ENCODE assay signal across 30 cellular contexts in genomic region chr11:21264125-21264524, GRCh38.
"Had no signal": no experiment of that assay in that cellular context is flagged by ENCODE, and none has a peak within 500 bp of the region (broad histone marks: within the 10 kb centered on the region; RNA-seq: fewer than 3 reads in every experiment).

No MANE protein-coding gene starts in this region.

- H2AFZ ChIP-seq: parathyroid adenoma had no signal

- H3K9ac ChIP-seq: parathyroid adenoma had no signal

- H3K27me3 Mint-ChIP-seq: naive thymus-derived CD4-positive, alpha-beta T cell; progenitor cell of endocrine pancreas; stimulated activated naive B cell treated with anti-CD40 and anti-IgM and Interleukin-4, amounts not matched to agents 10 μg/mL and 1 μg/mL and 100 μg/mL, for 72 hours; stimulated activated naive CD8-positive, alpha-beta T cell treated with anti-CD3 and anti-CD28 coated beads, Interleukin-15, Interleukin-2, amounts not matched to agents 100 ng/mL and 50 ng/mL, for 24 hours; type B pancreatic cell had no signal

- H3K79me2 ChIP-seq: parathyroid adenoma had no signal

- ATAC-seq: naive thymus-derived CD4-positive, alpha-beta T cell; natural killer cell; psoas muscle; right cardiac atrium; right lobe of liver; stimulated activated effector memory CD8-positive, alpha-beta T cell treated with anti-CD3 and anti-CD28 coated beads, Interleukin-12 subunit alpha, Interleukin-12 subunit beta, amount 100 ng/mL, for 72 hours; stimulated activated naive B cell treated with anti-CD40 and anti-IgM and Interleukin-4, amounts not matched to agents 10 μg/mL and 1 μg/mL and 100 μg/mL, for 72 hours; upper lobe of right lung had no signal

- H3K27me3 ChIP-seq: neutrophil, ovary, right lobe of liver, sigmoid colon, stomach, thyroid gland, tibial nerve, upper lobe of right lung, uterus had no signal

- H3K9me3 ChIP-seq: neutrophil, ovary, psoas muscle, right lobe of liver, sigmoid colon, stomach, thoracic aorta, thyroid gland, tibial nerve, upper lobe of right lung, uterus had no signal

- DNase-seq: naive thymus-derived CD4-positive, alpha-beta T cell; natural killer cell; nephron progenitor cell; nucleus accumbens; ovary; posterior cingulate gyrus; psoas muscle; right cardiac atrium; right lobe of liver; sigmoid colon; small intestine; stimulated activated CD4-positive, alpha-beta T cell treated with anti-CD3 and anti-CD28 coated beads, Interleukin-15, amount 100 ng/mL, for 24 hours; stimulated activated CD4-positive, alpha-beta T cell treated with anti-CD3 and anti-CD28 coated beads, Interleukin-2, amount 100 ng/mL, for 24 hours; stimulated activated CD4-positive, alpha-beta T cell treated with anti-CD3 and anti-CD28 coated beads, Interleukin-2, amount 100 ng/mL, for 48 hours; stimulated activated CD4-positive, alpha-beta T cell treated with anti-CD3 and anti-CD28 coated beads, Interleukin-4, amount 100 ng/mL, for 24 hours; stimulated activated naive B cell treated with anti-CD40 and anti-IgM and Interleukin-4, amounts not matched to agents 10 μg/mL and 1 μg/mL and 100 μg/mL, for 72 hours; stimulated activated naive CD4-positive, alpha-beta T cell treated with Interleukin-2 at 50 U/mL for 16 hours; stomach; thyroid gland; upper lobe of right lung; uterus had no signal

- H3K4me1 ChIP-seq: parathyroid adenoma, psoas muscle, right lobe of liver, sigmoid colon, stomach, thyroid gland, tibial nerve, upper lobe of right lung, uterus had no signal

- H3K4me3 Mint-ChIP-seq: naive thymus-derived CD4-positive, alpha-beta T cell; natural killer cell; nephron progenitor cell; neural crest cell; stimulated activated effector memory CD8-positive, alpha-beta T cell treated with anti-CD3 and anti-CD28 coated beads, Interleukin-12 subunit alpha, Interleukin-12 subunit beta, amount 100 ng/mL, for 72 hours; stimulated activated naive B cell treated with anti-CD40 and anti-IgM and Interleukin-4, amounts not matched to agents 10 μg/mL and 1 μg/mL and 100 μg/mL, for 72 hours; stimulated activated naive CD8-positive, alpha-beta T cell treated with anti-CD3 and anti-CD28 coated beads, Interleukin-15, Interleukin-2, amounts not matched to agents 100 ng/mL and 50 ng/mL, for 24 hours; type B pancreatic cell had no signal

- H3K4me1 Mint-ChIP-seq: naive thymus-derived CD4-positive, alpha-beta T cell; natural killer cell; nephron progenitor cell; neural crest cell; stimulated activated effector memory CD8-positive, alpha-beta T cell treated with anti-CD3 and anti-CD28 coated beads, Interleukin-12 subunit alpha, Interleukin-12 subunit beta, amount 100 ng/mL, for 72 hours; stimulated activated naive B cell treated with anti-CD40 and anti-IgM and Interleukin-4, amounts not matched to agents 10 μg/mL and 1 μg/mL and 100 μg/mL, for 72 hours had no signal

- H3K36me3 ChIP-seq: neutrophil, ovary, right lobe of liver, sigmoid colon, stomach, thoracic aorta, thyroid gland, tibial nerve, upper lobe of right lung, uterus had no signal

- H3K27ac Mint-ChIP-seq: naive thymus-derived CD4-positive, alpha-beta T cell; natural killer cell; nephron progenitor cell; progenitor cell of endocrine pancreas; stimulated activated effector memory CD8-positive, alpha-beta T cell treated with anti-CD3 and anti-CD28 coated beads, Interleukin-12 subunit alpha, Interleukin-12 subunit beta, amount 100 ng/mL, for 72 hours; stimulated activated naive B cell treated with anti-CD40 and anti-IgM and Interleukin-4, amounts not matched to agents 10 μg/mL and 1 μg/mL and 100 μg/mL, for 72 hours; stimulated activated naive CD8-positive, alpha-beta T cell treated with anti-CD3 and anti-CD28 coated beads, Interleukin-15, Interleukin-2, amounts not matched to agents 100 ng/mL and 50 ng/mL, for 24 hours; type B pancreatic cell had no signal

- H3K27ac ChIP-seq: neutrophil, ovary, parathyroid adenoma, psoas muscle, right lobe of liver, sigmoid colon, stomach, thoracic aorta, thyroid gland, tibial nerve, upper lobe of right lung, uterus had no signal

- H3K4me3 ChIP-seq: ovary, psoas muscle, right lobe of liver, sigmoid colon, stomach, thoracic aorta, thyroid gland, tibial nerve, upper lobe of right lung, uterus had no signal

- H3K9me3 Mint-ChIP-seq: nephron progenitor cell, neural crest cell, type B pancreatic cell had no signal

- H3K36me3 Mint-ChIP-seq: stimulated activated effector memory CD8-positive, alpha-beta T cell treated with anti-CD3 and anti-CD28 coated beads, Interleukin-12 subunit alpha, Interleukin-12 subunit beta, amount 100 ng/mL, for 72 hours; stimulated activated naive B cell treated with anti-CD40 and anti-IgM and Interleukin-4, amounts not matched to agents 10 μg/mL and 1 μg/mL and 100 μg/mL, for 72 hours; type B pancreatic cell had no signal
